8 cellular contexts compared by ENCODE assay signal in genomic region chr11:76208829-76209670, GRCh38. TPM values are rescaled to one million over a fixed set of nuclear protein-coding genes. Genes with fewer than 3 reads are reported as not detected.
DNase-seq lines count a peak whose midpoint lies in the region; ATAC-seq lines count a peak whose summit lies in the region.

No MANE protein-coding gene starts in this region.

- DNase-seq in AML-193 (lab: John Stamatoyannopoulos, UW) (peak; percentile 53 to 66), GM23248 (peak; percentile 64), NCI-H526 (lab: John Stamatoyannopoulos, UW) (peak; percentile 30 to 90), mesenteric fat pad (ENCODE audit: low spot score) (peak; percentile 94)
- DNase-seq in activated CD4-positive, alpha-beta memory T cell treated with anti-CD3 and anti-CD28 coated beads, Interleukin-2, amount 10 ng/mL, durations not matched to agents 7 days and 5 days, result peak; percentile 80
- peak; percentile 76 to 79 (median 78) for DNase-seq in effector memory CD8-positive, alpha-beta T cell
- DNase-seq in stimulated activated CD8-positive, alpha-beta memory T cell treated with anti-CD3 and anti-CD28 coated beads, Interleukin-15, amount 100 ng/mL, for 1 hour (ENCODE audit: low read depth), result peak; percentile 48

- no peak overlapping the region for H3K27ac ChIP-seq in GM23248

- in situ Hi-C loops in GM23248 (cut with MboI), result no loop called here

- H3K27me3 ChIP-seq in GM23248 (replicated peaks; ENCODE audit: insufficient read depth), result peaks cover 22% of the 10 kb centered on the region

- H2AFZ ChIP-seq in GM23248, result peak overlapping the region; percentile 76

- no peaks in the 10 kb centered on the region for H3K9me3 ChIP-seq in GM23248 (ENCODE audit: low read depth)

- H3F3A ChIP-seq in GM23248 (ENCODE audit: insufficient read depth), result no peaks in the 10 kb centered on the region

- POLR2A ChIA-PET in activated CD4-positive, alpha-beta memory T cell treated with anti-CD3 and anti-CD28 coated beads, Interleukin-2, amount 10 ng/mL, durations not matched to agents 7 days and 5 days (lab: Charles Lee), result interaction anchor here (1.0 to 3.6 kb wide), 5 partner anchors 25 to 172 kb away, joined by 3 to 24 read pairs (median 4); partner anchors contain the start of genes GVQW3 and THAP12

- CTCF ChIA-PET in activated CD4-positive, alpha-beta memory T cell treated with anti-CD3 and anti-CD28 coated beads, Interleukin-2, amount 10 ng/mL, durations not matched to agents 7 days and 5 days (lab: Charles Lee), result interaction anchor here (0.6 to 6.1 kb wide), 44 partner anchors 8 to 469 kb away, joined by 3 to 105 read pairs (median 5); partner anchors contain the start of genes GVQW3 and THAP12

- peak overlapping the region; percentile 98 for H3K4me2 ChIP-seq in GM23248 (ENCODE audit: unreplicated experiment)

- no peak overlapping the region for H3K9ac ChIP-seq in GM23248

- 2% methylated on average over 73 to 78 of the region's 94 CpGs for WGBS in GM23248 (ENCODE audit: low coverage in 1 of 2, low lambda C conversion rate in 2 of 2, missing lambda C conversion rate in 2 of 2), 2 experiments

- ATAC-seq in effector memory CD8-positive, alpha-beta T cell (replicated peaks), result peak; percentile 49
- ATAC-seq in GM21367 (IDR thresholded peaks at IDR 0.05; ENCODE audit: unreplicated experiment), result no peak

- no peaks in the 10 kb centered on the region for H3K36me3 Mint-ChIP-seq in activated CD4-positive, alpha-beta memory T cell treated with anti-CD3 and anti-CD28 coated beads, Interleukin-2, amount 10 ng/mL, durations not matched to agents 7 days and 5 days (ENCODE audit: low read depth)
- H3K36me3 Mint-ChIP-seq in effector memory CD8-positive, alpha-beta T cell (ENCODE audit: insufficient read depth), result peaks cover 16% of the 10 kb centered on the region

- H3K4me3 ChIP-seq in GM23248, result peak overlapping the region; percentile 75

- H3K79me2 ChIP-seq in GM23248 (ENCODE audit: insufficient read depth), result no peaks in the 10 kb centered on the region

- no peaks in the 10 kb centered on the region for H3K9me3 Mint-ChIP-seq in activated CD4-positive, alpha-beta memory T cell treated with anti-CD3 and anti-CD28 coated beads, Interleukin-2, amount 10 ng/mL, durations not matched to agents 7 days and 5 days
- no peaks in the 10 kb centered on the region for H3K9me3 Mint-ChIP-seq in effector memory CD8-positive, alpha-beta T cell

- H4K20me1 ChIP-seq in GM23248 (ENCODE audit: insufficient read depth), result no peaks in the 10 kb centered on the region

- H3K27ac Mint-ChIP-seq in activated CD4-positive, alpha-beta memory T cell treated with anti-CD3 and anti-CD28 coated beads, Interleukin-2, amount 10 ng/mL, durations not matched to agents 7 days and 5 days, result no peak overlapping the region
- H3K27ac Mint-ChIP-seq in effector memory CD8-positive, alpha-beta T cell, result peak overlapping the region in 1 of 2 donors; percentile 38

- H3K4me1 ChIP-seq in GM23248 (ENCODE audit: insufficient read depth), result 0 out of 2 replicates have a peak, but pooled peaks cover 5% of the 10 kb centered on the region

- peaks cover 22% of the 10 kb centered on the region for H3K4me1 Mint-ChIP-seq in activated CD4-positive, alpha-beta memory T cell treated with anti-CD3 and anti-CD28 coated beads, Interleukin-2, amount 10 ng/mL, durations not matched to agents 7 days and 5 days
- H3K4me1 Mint-ChIP-seq in effector memory CD8-positive, alpha-beta T cell (ENCODE audit: low read depth in 2 of 2), result peaks cover 3 to 19% of the 10 kb centered on the region in 2 donors

- H3K4me3 Mint-ChIP-seq in activated CD4-positive, alpha-beta memory T cell treated with anti-CD3 and anti-CD28 coated beads, Interleukin-2, amount 10 ng/mL, durations not matched to agents 7 days and 5 days, result peak overlapping the region; percentile 66
- H3K4me3 Mint-ChIP-seq in effector memory CD8-positive, alpha-beta T cell, result peak overlapping the region; percentile 84 to 85

- no peaks in the 10 kb centered on the region for H3K36me3 ChIP-seq in GM23248 (ENCODE audit: low read depth)

- H3K9me2 ChIP-seq in GM23248 (ENCODE audit: insufficient read depth), result no peaks in the 10 kb centered on the region

- H3K27me3 Mint-ChIP-seq in activated CD4-positive, alpha-beta memory T cell treated with anti-CD3 and anti-CD28 coated beads, Interleukin-2, amount 10 ng/mL, durations not matched to agents 7 days and 5 days, result peaks cover 74% of the 10 kb centered on the region
- H3K27me3 Mint-ChIP-seq in effector memory CD8-positive, alpha-beta T cell, result peaks cover 19 to 51% of the 10 kb centered on the region in 2 donors

RNA-seq across cellular contexts. Expression of gene WNT11, which starts 2.7 kb away (rescaled TPM):
- total RNA-seq in GM23248 (2014; rRNA removed; shearing (Covaris generic)), result 0.63 TPM in 1 of 2 replicates, not detected in the other
- polyA plus RNA-seq in GM23248 (2016; fragmentation: Nextera tagmentation; extraction: Ambion mirVana), result not detected in 2 replicates
- under 1 TPM in 1 of 2 experiments, not detected in 1; 0.20 TPM for total RNA-seq in activated CD4-positive, alpha-beta memory T cell treated with anti-CD3 and anti-CD28 coated beads, Interleukin-2, amount 10 ng/mL, durations not matched to agents 7 days and 5 days
- 34.1 TPM for total RNA-seq in mesenteric fat pad

Comparison
In these comparisons a context has a peak if more than half of its experiments do, and no peak if none do; other contexts are left out.
1. RNA of gene WNT11, which starts 2.7 kb away (total RNA-seq): 34.1 TPM in mesenteric fat pad (single experiment); 0.20 TPM in activated CD4-positive, alpha-beta memory T cell treated with anti-CD3 and anti-CD28 coated beads, Interleukin-2, amount 10 ng/mL, durations not matched to agents 7 days and 5 days and 0.63 TPM in GM23248; every median in the first group is over 10 times any median in the second.
2. Peak in every context shown above with its lines, with median percentiles within 50 percentile points of each other: DNase-seq.